ENCODE assay signal across 1 cellular context in the genomic region with DNA sequence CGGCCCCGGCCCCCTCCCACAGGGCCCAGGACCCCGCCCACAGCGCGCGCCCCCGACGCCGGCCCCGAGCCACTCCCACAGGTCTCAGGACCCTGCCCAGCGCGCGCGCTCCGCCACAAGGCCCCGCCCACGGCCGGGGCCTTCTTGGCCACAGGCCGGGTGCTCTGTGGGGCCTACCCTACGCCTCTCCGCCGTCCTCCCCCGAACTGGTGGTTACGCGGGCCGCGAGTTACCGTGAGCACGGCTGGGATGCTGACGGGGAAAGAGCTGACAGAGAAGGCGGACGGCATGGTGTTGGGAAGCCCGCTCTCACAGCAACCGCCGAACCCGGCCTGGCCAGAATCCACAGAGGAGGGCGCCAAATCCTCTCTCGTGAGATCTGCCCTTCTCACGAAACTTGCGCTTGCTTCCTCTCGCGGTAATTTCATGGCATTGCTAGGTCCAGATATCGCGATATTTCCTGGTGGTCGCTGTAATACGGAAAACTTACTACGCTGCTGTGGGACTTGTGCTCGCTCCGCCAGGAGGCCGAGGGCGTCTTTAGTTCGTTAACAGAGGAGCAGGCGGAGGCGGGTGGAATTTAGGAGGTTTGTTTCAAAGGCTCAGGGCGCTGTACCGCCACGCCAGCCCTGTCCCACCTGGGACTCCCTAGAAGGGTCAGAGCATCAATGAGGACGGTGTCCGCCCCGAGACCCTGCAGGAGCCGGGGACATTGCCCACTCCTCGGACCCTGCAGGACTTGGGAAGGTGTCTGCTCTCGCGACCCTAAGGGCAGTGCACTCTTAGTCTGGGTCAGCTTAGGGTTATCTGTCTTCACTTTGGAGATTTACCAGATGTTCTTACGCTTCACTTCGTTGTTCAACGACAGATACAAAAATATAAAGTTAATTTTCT.
A peak's percentile ranks its signal among the peaks of the same experiment; 100 is the strongest.
TF ChIP-seq lines count a peak whose summit lies in the region.

TMEM18 (minus strand) TSS at position 351 of the 894 bp plus-strand sequence; CDS start at position 290, 61 bp downstream.

TF ChIP-seq in HEK293, 187 proteins besides CTCF, POLR2A, EP300 and RAD21 (continued from another document and continues in another):
- TF ChIP-seq, protein P1, sequence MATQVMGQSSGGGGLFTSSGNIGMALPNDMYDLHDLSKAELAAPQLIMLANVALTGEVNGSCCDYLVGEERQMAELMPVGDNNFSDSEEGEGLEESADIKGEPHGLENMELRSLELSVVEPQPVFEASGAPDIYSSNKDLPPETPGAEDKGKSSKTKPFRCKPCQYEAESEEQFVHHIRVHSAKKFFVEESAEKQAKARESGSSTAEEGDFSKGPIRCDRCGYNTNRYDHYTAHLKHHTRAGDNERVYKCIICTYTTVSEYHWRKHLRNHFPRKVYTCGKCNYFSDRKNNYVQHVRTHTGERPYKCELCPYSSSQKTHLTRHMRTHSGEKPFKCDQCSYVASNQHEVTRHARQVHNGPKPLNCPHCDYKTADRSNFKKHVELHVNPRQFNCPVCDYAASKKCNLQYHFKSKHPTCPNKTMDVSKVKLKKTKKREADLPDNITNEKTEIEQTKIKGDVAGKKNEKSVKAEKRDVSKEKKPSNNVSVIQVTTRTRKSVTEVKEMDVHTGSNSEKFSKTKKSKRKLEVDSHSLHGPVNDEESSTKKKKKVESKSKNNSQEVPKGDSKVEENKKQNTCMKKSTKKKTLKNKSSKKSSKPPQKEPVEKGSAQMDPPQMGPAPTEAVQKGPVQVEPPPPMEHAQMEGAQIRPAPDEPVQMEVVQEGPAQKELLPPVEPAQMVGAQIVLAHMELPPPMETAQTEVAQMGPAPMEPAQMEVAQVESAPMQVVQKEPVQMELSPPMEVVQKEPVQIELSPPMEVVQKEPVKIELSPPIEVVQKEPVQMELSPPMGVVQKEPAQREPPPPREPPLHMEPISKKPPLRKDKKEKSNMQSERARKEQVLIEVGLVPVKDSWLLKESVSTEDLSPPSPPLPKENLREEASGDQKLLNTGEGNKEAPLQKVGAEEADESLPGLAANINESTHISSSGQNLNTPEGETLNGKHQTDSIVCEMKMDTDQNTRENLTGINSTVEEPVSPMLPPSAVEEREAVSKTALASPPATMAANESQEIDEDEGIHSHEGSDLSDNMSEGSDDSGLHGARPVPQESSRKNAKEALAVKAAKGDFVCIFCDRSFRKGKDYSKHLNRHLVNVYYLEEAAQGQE (tag by site-specific recombination; IDR thresholded peaks at IDR 0.05) = peak; percentile 17; the same call in 1 of the 2 replicates
- TF ChIP-seq ZXDB (tag by site-specific recombination; IDR thresholded peaks at IDR 0.05) (peak; percentile 92), SCRT1 (tag by site-specific recombination; IDR thresholded peaks at IDR 0.05; ENCODE audit: borderline replicate concordance) (peak; percentile 70), ZNF785 (tag by site-specific recombination; IDR thresholded peaks at IDR 0.05) (peak; percentile 46; the same call in 1 of the 2 replicates), GLI4 (tag by site-specific recombination; IDR thresholded peaks at IDR 0.05) (no peak), ZNF433 (tag by site-specific recombination; IDR thresholded peaks at IDR 0.05; ENCODE audit: low read depth) (no peak), ZNF677 (tag by site-specific recombination; IDR thresholded peaks at IDR 0.05) (no peak), SP2 (tag by site-specific recombination; IDR thresholded peaks at IDR 0.05) (peak; percentile 73), ZNF585B (tag by site-specific recombination; IDR thresholded peaks at IDR 0.05) (no peak), ZNF266 (tag by site-specific recombination; IDR thresholded peaks at IDR 0.05; ENCODE audit: low read depth) (no peak), IKZF3 (tag by site-specific recombination; IDR thresholded peaks at IDR 0.05) (no peak), ZBTB7A (tag by site-specific recombination; IDR thresholded peaks at IDR 0.05; ENCODE audit: low read depth) (no peak), ZFP41 (tag by site-specific recombination; IDR thresholded peaks at IDR 0.05; ENCODE audit: borderline replicate concordance) (no peak), KLF9 (tag by site-specific recombination; IDR thresholded peaks at IDR 0.05; ENCODE audit: low read depth) (peak; percentile 50), ZNF776 (tag by site-specific recombination; IDR thresholded peaks at IDR 0.05; ENCODE audit: borderline replicate concordance) (no peak), ZNF354C (tag by site-specific recombination; IDR thresholded peaks at IDR 0.05; ENCODE audit: borderline replicate concordance, low read depth) (no peak), ZNF121 (tag by site-specific recombination; IDR thresholded peaks at IDR 0.05) (no peak), OSR2 (tag by site-specific recombination; IDR thresholded peaks at IDR 0.05) (no peak), ZNF623 (tag by site-specific recombination; IDR thresholded peaks at IDR 0.05) (0 out of 2 replicates have a peak, but pooled peaks have one; percentile 17), SCRT2 (tag by site-specific recombination; IDR thresholded peaks at IDR 0.05) (peak; percentile 82), ZNF529 (tag by site-specific recombination; IDR thresholded peaks at IDR 0.05; ENCODE audit: insufficient replicate concordance) (no peak), ZNF518A (tag by site-specific recombination; conservative IDR thresholded peaks at IDR 0.05; ENCODE audit: low read depth) (peak; percentile 62), ZNF843 (tag by site-specific recombination; IDR thresholded peaks at IDR 0.05) (peak; percentile 57; the same call in 1 of the 2 replicates), ZNF707 (tag by site-specific recombination; IDR thresholded peaks at IDR 0.05) (no peak), ZNF580 (tag by site-specific recombination; IDR thresholded peaks at IDR 0.05) (peak; percentile 85), ZNF423 (tag by site-specific recombination; IDR thresholded peaks at IDR 0.05) (no peak), SETDB1 (IDR thresholded peaks at IDR 0.05; ENCODE audit: insufficient read length, low read length) (no peak), HOXD13 (CRISPR knock-in tag; IDR thresholded peaks at IDR 0.05; ENCODE audit: borderline replicate concordance) (no peak), YY1 (tag by site-specific recombination; IDR thresholded peaks at IDR 0.05) (peak; percentile 45), ZNF548 (tag by site-specific recombination; IDR thresholded peaks at IDR 0.05) (no peak), BCL11B (tag by site-specific recombination; IDR thresholded peaks at IDR 0.05; ENCODE audit: low read depth) (no peak), ZNF555 (tag by site-specific recombination; conservative IDR thresholded peaks at IDR 0.05) (no peak), ZNF175 (tag by site-specific recombination; IDR thresholded peaks at IDR 0.05) (no peak), ZNF426 (tag by site-specific recombination; IDR thresholded peaks at IDR 0.05) (no peak)
- TF ChIP-seq, protein P2, sequence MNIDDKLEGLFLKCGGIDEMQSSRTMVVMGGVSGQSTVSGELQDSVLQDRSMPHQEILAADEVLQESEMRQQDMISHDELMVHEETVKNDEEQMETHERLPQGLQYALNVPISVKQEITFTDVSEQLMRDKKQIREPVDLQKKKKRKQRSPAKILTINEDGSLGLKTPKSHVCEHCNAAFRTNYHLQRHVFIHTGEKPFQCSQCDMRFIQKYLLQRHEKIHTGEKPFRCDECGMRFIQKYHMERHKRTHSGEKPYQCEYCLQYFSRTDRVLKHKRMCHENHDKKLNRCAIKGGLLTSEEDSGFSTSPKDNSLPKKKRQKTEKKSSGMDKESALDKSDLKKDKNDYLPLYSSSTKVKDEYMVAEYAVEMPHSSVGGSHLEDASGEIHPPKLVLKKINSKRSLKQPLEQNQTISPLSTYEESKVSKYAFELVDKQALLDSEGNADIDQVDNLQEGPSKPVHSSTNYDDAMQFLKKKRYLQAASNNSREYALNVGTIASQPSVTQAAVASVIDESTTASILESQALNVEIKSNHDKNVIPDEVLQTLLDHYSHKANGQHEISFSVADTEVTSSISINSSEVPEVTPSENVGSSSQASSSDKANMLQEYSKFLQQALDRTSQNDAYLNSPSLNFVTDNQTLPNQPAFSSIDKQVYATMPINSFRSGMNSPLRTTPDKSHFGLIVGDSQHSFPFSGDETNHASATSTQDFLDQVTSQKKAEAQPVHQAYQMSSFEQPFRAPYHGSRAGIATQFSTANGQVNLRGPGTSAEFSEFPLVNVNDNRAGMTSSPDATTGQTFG (tag by site-specific recombination; IDR thresholded peaks at IDR 0.05; ENCODE audit: borderline replicate concordance) = no peak
- TF ChIP-seq, protein P3, sequence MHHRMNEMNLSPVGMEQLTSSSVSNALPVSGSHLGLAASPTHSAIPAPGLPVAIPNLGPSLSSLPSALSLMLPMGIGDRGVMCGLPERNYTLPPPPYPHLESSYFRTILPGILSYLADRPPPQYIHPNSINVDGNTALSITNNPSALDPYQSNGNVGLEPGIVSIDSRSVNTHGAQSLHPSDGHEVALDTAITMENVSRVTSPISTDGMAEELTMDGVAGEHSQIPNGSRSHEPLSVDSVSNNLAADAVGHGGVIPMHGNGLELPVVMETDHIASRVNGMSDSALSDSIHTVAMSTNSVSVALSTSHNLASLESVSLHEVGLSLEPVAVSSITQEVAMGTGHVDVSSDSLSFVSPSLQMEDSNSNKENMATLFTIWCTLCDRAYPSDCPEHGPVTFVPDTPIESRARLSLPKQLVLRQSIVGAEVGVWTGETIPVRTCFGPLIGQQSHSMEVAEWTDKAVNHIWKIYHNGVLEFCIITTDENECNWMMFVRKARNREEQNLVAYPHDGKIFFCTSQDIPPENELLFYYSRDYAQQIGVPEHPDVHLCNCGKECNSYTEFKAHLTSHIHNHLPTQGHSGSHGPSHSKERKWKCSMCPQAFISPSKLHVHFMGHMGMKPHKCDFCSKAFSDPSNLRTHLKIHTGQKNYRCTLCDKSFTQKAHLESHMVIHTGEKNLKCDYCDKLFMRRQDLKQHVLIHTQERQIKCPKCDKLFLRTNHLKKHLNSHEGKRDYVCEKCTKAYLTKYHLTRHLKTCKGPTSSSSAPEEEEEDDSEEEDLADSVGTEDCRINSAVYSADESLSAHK (tag by site-specific recombination; IDR thresholded peaks at IDR 0.05) = no peak
- TF ChIP-seq, protein P4, sequence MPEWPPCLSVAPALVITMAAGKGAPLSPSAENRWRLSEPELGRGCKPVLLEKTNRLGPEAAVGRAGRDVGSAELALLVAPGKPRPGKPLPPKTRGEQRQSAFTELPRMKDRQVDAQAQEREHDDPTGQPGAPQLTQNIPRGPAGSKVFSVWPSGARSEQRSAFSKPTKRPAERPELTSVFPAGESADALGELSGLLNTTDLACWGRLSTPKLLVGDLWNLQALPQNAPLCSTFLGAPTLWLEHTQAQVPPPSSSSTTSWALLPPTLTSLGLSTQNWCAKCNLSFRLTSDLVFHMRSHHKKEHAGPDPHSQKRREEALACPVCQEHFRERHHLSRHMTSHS (tag by site-specific recombination; IDR thresholded peaks at IDR 0.05) = no peak
- TF ChIP-seq, protein P5, sequence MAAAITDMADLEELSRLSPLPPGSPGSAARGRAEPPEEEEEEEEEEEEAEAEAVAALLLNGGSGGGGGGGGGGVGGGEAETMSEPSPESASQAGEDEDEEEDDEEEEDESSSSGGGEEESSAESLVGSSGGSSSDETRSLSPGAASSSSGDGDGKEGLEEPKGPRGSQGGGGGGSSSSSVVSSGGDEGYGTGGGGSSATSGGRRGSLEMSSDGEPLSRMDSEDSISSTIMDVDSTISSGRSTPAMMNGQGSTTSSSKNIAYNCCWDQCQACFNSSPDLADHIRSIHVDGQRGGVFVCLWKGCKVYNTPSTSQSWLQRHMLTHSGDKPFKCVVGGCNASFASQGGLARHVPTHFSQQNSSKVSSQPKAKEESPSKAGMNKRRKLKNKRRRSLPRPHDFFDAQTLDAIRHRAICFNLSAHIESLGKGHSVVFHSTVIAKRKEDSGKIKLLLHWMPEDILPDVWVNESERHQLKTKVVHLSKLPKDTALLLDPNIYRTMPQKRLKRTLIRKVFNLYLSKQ (tag by site-specific recombination; IDR thresholded peaks at IDR 0.05; ENCODE audit: borderline replicate concordance) = no peak
